ENCODE assay signal across 8 cellular contexts in genomic region chr1:40979241-40980067, GRCh38. TPM values are rescaled to one million over a fixed set of nuclear protein-coding genes. Genes with fewer than 3 reads are reported as not detected.
DNase-seq lines count a peak whose midpoint lies in the region; ATAC-seq, FAIRE-seq and TF ChIP-seq lines count a peak whose summit lies in the region.

Gene CTPS1, plus strand, starts transcription at chr1:40979696. Its CDS starts 3,595 bp downstream, at chr1:40983291.

- no peaks in the 10 kb centered on the region for H3K27me3 Mint-ChIP-seq in activated T-cell treated with anti-CD3 and anti-CD28 coated beads, Interleukin-2, amount 50 U/mL, for 72 hours (ENCODE audit: low read depth)

- peak in 1 of 6 experiments; percentile 12 for TF ChIP-seq CTCF in esophagus squamous epithelium (IDR thresholded peaks at IDR 0.05)

- H3K9me2 ChIP-seq in GM23248 (ENCODE audit: insufficient read depth) (no peaks in the 10 kb centered on the region), Karpas-422 (replicated peaks; ENCODE audit: insufficient read depth, low read length) (no peaks in the 10 kb centered on the region)

- WGBS in GM23248 (ENCODE audit: low coverage in 1 of 2, low lambda C conversion rate in 2 of 2, missing lambda C conversion rate in 2 of 2), 2 experiments = 1 to 2% methylated on average over 50 to 67 of the region's 96 CpGs
- 1% methylated on average over 15 of the region's 96 CpGs; no CpG with 5 or more reads in 1 of the 2 donors for WGBS in esophagus squamous epithelium, 2 donors

- H4K20me1 ChIP-seq in GM23248 (ENCODE audit: insufficient read depth) (no peaks in the 10 kb centered on the region), Karpas-422 (ENCODE audit: insufficient read depth, low read depth, low read length) (peaks cover 11% of the 10 kb centered on the region)

- H3K36me3 ChIP-seq in GM23248 (ENCODE audit: low read depth) = 0 out of 2 replicates have a peak, but pooled peaks cover under 1% of the 10 kb centered on the region
- peaks cover 31% of the 10 kb centered on the region for H3K36me3 ChIP-seq in Karpas-422 (ENCODE audit: insufficient read depth, low read length)
- peaks cover 0 to 12% (median 0%) of the 10 kb centered on the region in 3 donors for H3K36me3 ChIP-seq in esophagus squamous epithelium

- H3K27ac ChIP-seq in GM23248 = peak within 1 kb of the TSS; percentile 87
- H3K27ac ChIP-seq in Karpas-422 (ENCODE audit: low read length) = peak within 1 kb of the TSS; percentile 82
- peak within 1 kb of the TSS; percentile 92 to 97 (median 96) for H3K27ac ChIP-seq in esophagus squamous epithelium

- H3K79me2 ChIP-seq in GM23248 (ENCODE audit: insufficient read depth) (peaks cover 40% of the 10 kb centered on the region), Karpas-422 (ENCODE audit: low read length) (peaks cover 45% of the 10 kb centered on the region)

- H3K27ac Mint-ChIP-seq in activated T-cell treated with anti-CD3 and anti-CD28 coated beads, Interleukin-2, amount 50 U/mL, for 72 hours = peak within 1 kb of the TSS; percentile 78

- peak within 1 kb of the TSS; percentile 84 for H3K4me3 ChIP-seq in GM23248
- peak within 1 kb of the TSS; percentile 89 for H3K4me3 ChIP-seq in Karpas-422 (ENCODE audit: low read length)
- peak within 1 kb of the TSS; percentile 67 to 94 (median 84) for H3K4me3 ChIP-seq in esophagus squamous epithelium

- peaks cover 47% of the 10 kb centered on the region for H3K4me1 Mint-ChIP-seq in activated T-cell treated with anti-CD3 and anti-CD28 coated beads, Interleukin-2, amount 50 U/mL, for 72 hours (ENCODE audit: low read depth)

- in situ Hi-C loops in GM23248 (cut with MboI) = no loop called here

- H3K4me1 ChIP-seq in GM23248 (ENCODE audit: insufficient read depth) = peaks cover 41% of the 10 kb centered on the region
- H3K4me1 ChIP-seq in Karpas-422 (ENCODE audit: low read length) = peaks cover 28% of the 10 kb centered on the region
- peaks cover 9 to 54% (median 30%) of the 10 kb centered on the region in 3 donors for H3K4me1 ChIP-seq in esophagus squamous epithelium

- TF ChIP-seq POLR2A in esophagus squamous epithelium (IDR thresholded peaks at IDR 0.05) = peak in 2 of 4 donors; percentile 60 to 63

- H3F3A ChIP-seq in GM23248 (ENCODE audit: insufficient read depth) = peaks cover 44% of the 10 kb centered on the region

- peak within 1 kb of the TSS; percentile 87 to 88 for H3K4me3 Mint-ChIP-seq in activated T-cell treated with anti-CD3 and anti-CD28 coated beads, Interleukin-2, amount 50 U/mL, for 72 hours

- H3K9me3 ChIP-seq in GM23248 (ENCODE audit: low read depth) = no peaks in the 10 kb centered on the region
- no peaks in the 10 kb centered on the region for H3K9me3 ChIP-seq in Karpas-422 (ENCODE audit: low read length)
- no peaks in the 10 kb centered on the region for H3K9me3 ChIP-seq in esophagus squamous epithelium

- intact Hi-C loops in esophagus squamous epithelium (cut with DNase I) = no loop called here

- peak within 1 kb of the TSS; percentile 74 for H3K4me2 ChIP-seq in GM23248 (ENCODE audit: unreplicated experiment)
- H3K4me2 ChIP-seq in Karpas-422 (ENCODE audit: low read depth, low read length, poor library complexity, severe bottlenecking) = peak within 1 kb of the TSS; percentile 87

- H3K9me3 Mint-ChIP-seq in activated T-cell treated with anti-CD3 and anti-CD28 coated beads, Interleukin-2, amount 50 U/mL, for 72 hours = no peaks in the 10 kb centered on the region

- DNase-seq in EH (ENCODE audit: low read depth) (peak; percentile 95), GM23248 (peak; percentile 97), Karpas-422 (peak; percentile 98), RCC 7860 (ENCODE audit: low spot score) (peak; percentile 82), esophagus squamous epithelium (lab: John Stamatoyannopoulos, UW) (peak; percentile 79), myocyte (ENCODE audit: low read depth) (peak; percentile 93)
- peak; percentile 96 to 97 for DNase-seq in activated T-cell treated with anti-CD3 and anti-CD28 coated beads, Interleukin-2, amount 50 U/mL, for 72 hours
- peak; percentile 92 to 94 for DNase-seq in stimulated activated CD8-positive, alpha-beta memory T cell treated with anti-CD3 and anti-CD28 coated beads, Interleukin-7, amount 100 ng/mL, for 48 hours (ENCODE audit: extremely low read depth in 1 of 2, low read depth in 1 of 2)

- H2AFZ ChIP-seq in GM23248 (peak within 1 kb of the TSS; percentile 87), Karpas-422 (ENCODE audit: low read length) (peak within 1 kb of the TSS; percentile 93)

- no peaks in the 10 kb centered on the region for H3K27me3 ChIP-seq in GM23248 (replicated peaks; ENCODE audit: insufficient read depth)
- H3K27me3 ChIP-seq in Karpas-422 (ENCODE audit: low read length) = no peaks in the 10 kb centered on the region
- H3K27me3 ChIP-seq in esophagus squamous epithelium = no peaks in the 10 kb centered on the region

- peaks cover 11 to 15% of the 10 kb centered on the region in 2 donors for H3K36me3 Mint-ChIP-seq in activated T-cell treated with anti-CD3 and anti-CD28 coated beads, Interleukin-2, amount 50 U/mL, for 72 hours (ENCODE audit: insufficient read depth in 2 of 2)

- ATAC-seq in activated T-cell treated with anti-CD3 and anti-CD28 coated beads, Interleukin-2, amount 50 U/mL, for 72 hours (replicated peaks in 1 of 2) = peak; percentile 86 to 87

- no peak for FAIRE-seq in RCC 7860 (lab: Jason Lieb, UNC)

- H3K9ac ChIP-seq in GM23248 (peak within 1 kb of the TSS; percentile 83), Karpas-422 (ENCODE audit: low read length) (peak within 1 kb of the TSS; percentile 98)

RNA-seq across cellular contexts. Expression of gene CTPS1, which starts in this region (rescaled TPM):
- 19.8 and 20.9 TPM in 2 replicates for total RNA-seq in GM23248 (2014; rRNA removed; shearing (Covaris generic))
- polyA plus RNA-seq in GM23248 (2016; fragmentation: Nextera tagmentation; extraction: Ambion mirVana) = 29.0 and 30.3 TPM in 2 replicates
- total RNA-seq in Karpas-422 (2014; rRNA removed; shearing (Covaris generic); ENCODE audit: low replicate concordance) = 34.4 and 61.3 TPM in 2 replicates
- 10 to 100 TPM; 47.9 to 49.6 TPM for total RNA-seq in activated T-cell treated with anti-CD3 and anti-CD28 coated beads, Interleukin-2, amount 50 U/mL, for 72 hours
- total RNA-seq in esophagus squamous epithelium (10 to 100 TPM; 14.6 to 42.8 (median 23.7) TPM), myocyte (19.8 TPM in 2 replicates)
- polyA plus RNA-seq in myocyte (2012) = 19.2 TPM

Comparison
In these comparisons a context has a peak if more than half of its experiments do, and no peak if none do; other contexts are left out.
1. Peak in every context shown above with its lines: DNase-seq, ATAC-seq, H3K4me3 ChIP-seq and H3K27ac ChIP-seq.